15 cellular contexts compared by ENCODE assay signal in the genomic region with DNA sequence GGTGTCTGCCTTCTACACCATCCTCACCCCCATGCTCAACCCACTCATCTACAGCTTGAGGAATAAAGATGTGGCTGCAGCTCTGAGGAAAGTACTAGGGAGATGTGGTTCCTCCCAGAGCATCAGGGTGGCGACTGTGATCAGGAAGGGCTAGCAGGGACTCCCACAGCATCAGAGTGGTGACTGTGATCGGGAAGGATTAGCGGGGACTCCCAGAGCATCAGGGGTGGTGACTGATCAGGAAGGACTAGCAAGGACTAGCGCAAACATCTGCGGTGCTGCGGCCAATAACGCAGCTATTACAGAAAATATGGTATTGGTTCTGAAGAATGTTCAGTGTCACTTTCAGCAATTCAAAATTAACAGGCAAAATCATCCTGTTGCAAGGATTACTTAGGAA. TPM values are rescaled to one million over a fixed set of nuclear protein-coding genes. Genes with fewer than 3 reads are reported as not detected.
"Had no signal": no experiment of that assay in that cellular context is flagged by ENCODE, and none has a peak within 500 bp of the region (broad histone marks: within the 10 kb centered on the region; RNA-seq: fewer than 3 reads in every experiment).

No MANE protein-coding gene starts in this region.

RNA-seq across cellular contexts. Expression of gene OR2T2, which starts 8.2 kb away (rescaled TPM):
- total RNA-seq: stomach, subcutaneous adipose tissue, temporal lobe, testis, thoracic aorta, thyroid gland, tibial nerve, transverse colon, upper lobe of left lung, ureter, urinary bladder, vagina had no signal
- polyA plus RNA-seq: stomach, urinary bladder had no signal

RNA-seq across cellular contexts. Expression of gene OR2T3, which starts 19.5 kb away (rescaled TPM):
- total RNA-seq: stomach, subcutaneous adipose tissue, suprapubic skin, temporal lobe, testis, thoracic aorta, thyroid gland, tibial nerve, transverse colon, upper lobe of left lung, ureter, urinary bladder, uterus, vagina had no signal
- polyA plus RNA-seq: stomach, urinary bladder had no signal

RNA-seq across cellular contexts. Expression of gene OR2T5, which starts 34.8 kb away (rescaled TPM):
- total RNA-seq: stomach, subcutaneous adipose tissue, suprapubic skin, temporal lobe, testis, thoracic aorta, thyroid gland, tibial nerve, transverse colon, upper lobe of left lung, ureter, urinary bladder, uterus, vagina had no signal
- polyA plus RNA-seq: stomach, thymus, urinary bladder had no signal

RNA-seq across cellular contexts. Expression of gene OR2T1, which starts 50.8 kb away (rescaled TPM):
- total RNA-seq: stomach, subcutaneous adipose tissue, suprapubic skin, temporal lobe, testis, thoracic aorta, thyroid gland, tibial nerve, transverse colon, upper lobe of left lung, ureter, urinary bladder, uterus, vagina had no signal
- polyA plus RNA-seq: stomach, urinary bladder had no signal

RNA-seq across cellular contexts. Expression of gene OR2G6, which starts 54.3 kb away (rescaled TPM):
- total RNA-seq: stomach, subcutaneous adipose tissue, temporal lobe, testis, thoracic aorta, thyroid gland, tibial nerve, transverse colon, upper lobe of left lung, ureter, urinary bladder, uterus, vagina had no signal
- polyA plus RNA-seq: stomach, urinary bladder had no signal
